In the genomic region with DNA sequence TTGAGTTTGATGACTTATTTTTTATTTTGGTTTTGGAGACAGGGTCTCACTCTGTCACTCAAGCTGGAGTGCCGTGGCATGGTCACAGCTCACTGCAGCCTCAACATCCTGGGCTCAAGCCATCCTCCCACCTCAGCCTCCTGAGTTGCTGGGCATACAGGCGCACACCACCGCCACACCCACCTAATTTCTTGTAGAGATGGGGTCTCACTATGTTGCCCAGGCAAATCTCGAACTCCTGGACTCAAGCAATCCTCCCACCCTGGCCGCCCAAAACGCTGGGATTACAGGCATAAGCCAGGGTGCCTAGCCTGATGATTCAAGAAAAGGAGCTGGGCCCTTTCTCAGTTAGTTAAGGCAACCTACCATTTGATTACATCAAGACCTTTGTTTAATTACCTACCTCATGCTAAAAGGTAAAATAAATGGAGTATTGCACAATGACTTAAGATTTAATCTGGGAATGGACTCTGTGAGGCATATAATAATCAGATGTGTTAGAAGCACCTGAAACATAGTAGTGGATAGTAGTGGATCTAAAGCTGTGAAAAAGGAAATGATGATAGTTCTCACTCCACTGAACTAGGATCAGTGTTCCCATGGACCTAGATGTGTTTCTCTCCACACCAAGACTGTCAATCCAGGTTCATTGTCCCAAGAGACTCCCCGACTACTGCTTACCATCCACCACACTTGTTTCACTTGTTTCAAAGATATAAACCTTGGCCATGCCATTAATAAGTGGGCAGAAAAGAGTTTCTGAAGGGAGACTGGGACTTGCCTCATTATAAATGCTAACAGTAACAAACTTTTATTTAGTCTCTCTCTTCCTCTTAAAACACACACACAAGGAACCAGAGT, we compare ENCODE assay signal across 10 cellular contexts. TPM values are rescaled to one million over a fixed set of nuclear protein-coding genes. Genes with fewer than 3 reads are reported as not detected.
DNase-seq lines count a peak whose midpoint lies in the region; ATAC-seq, FAIRE-seq and TF ChIP-seq lines count a peak whose summit lies in the region.
"Had no signal": no experiment of that assay in that cellular context is flagged by ENCODE, and none has a peak within 500 bp of the region (broad histone marks: within the 10 kb centered on the region; RNA-seq: fewer than 3 reads in every experiment).

No MANE protein-coding gene starts in this region.

- peaks cover 10% of the 10 kb centered on the region for H3K4me1 Mint-ChIP-seq in activated T-cell treated with anti-CD3 and anti-CD28 coated beads, Interleukin-2, amount 50 U/mL, for 4 hours (ENCODE audit: low read depth)

- TF ChIP-seq EP300 in GM12878 (IDR thresholded peaks at IDR 0.05; ENCODE audit: borderline replicate concordance in 1 of 2, control insufficient read depth in 1 of 2, low read depth in 2 of 2, low read length in 2 of 2) = no peak

- H3K27me3 ChIP-seq in GM12878 (replicated peaks in 1 of 2; ENCODE audit: control insufficient read depth in 2 of 2, insufficient read depth in 2 of 2, low read length in 1 of 2) (peaks cover 6 to 13% of the 10 kb centered on the region in 2 experiments; a peak in 3 of 4 replicates), keratinocyte (ENCODE audit: control insufficient read depth, extremely low read depth, insufficient read depth, low read length) (no peaks in the 10 kb centered on the region), stomach smooth muscle (ENCODE audit: control insufficient read depth in 1 of 2, insufficient read depth in 2 of 2, low read length in 2 of 2) (no peaks in the 10 kb centered on the region), MM.1S (replicated peaks; ENCODE audit: insufficient read depth, low read length) (no peaks in the 10 kb centered on the region)

- POLR2A ChIA-PET in GM12878 (lab: Charles Lee) = no interaction called here

- H3K9ac ChIP-seq in GM12878 (ENCODE audit: control insufficient read depth, insufficient read depth, low read length) = no peak overlapping the region
- peak overlapping the region; percentile 86 for H3K9ac ChIP-seq in keratinocyte (ENCODE audit: control insufficient read depth, extremely low read depth, insufficient read depth, low read length)
- H3K9ac ChIP-seq in stomach smooth muscle (ENCODE audit: low read length in 2 of 2) = peak overlapping the region in 1 of 2 donors; percentile 67
- no peak overlapping the region for H3K9ac ChIP-seq in MM.1S (ENCODE audit: low read length)

- CTCF ChIA-PET in GM12878 (lab: Yijun Ruan, JAX) = interaction anchor here (1.0 to 11.4 kb wide), 3 partner anchors 67 to 291 kb away, joined by 3 to 122 read pairs (median 3); no protein-coding TSS in a partner anchor

- intact Hi-C loops in GM12878 (cut with micrococcal nuclease; ENCODE audit: unreplicated experiment) = no loop called here

- peaks cover 39% of the 10 kb centered on the region for H3K27me3 Mint-ChIP-seq in activated T-cell treated with anti-CD3 and anti-CD28 coated beads, Interleukin-2, amount 50 U/mL, for 4 hours (ENCODE audit: low read depth)

- no peak for TF ChIP-seq RAD21 in GM12878 (IDR thresholded peaks at IDR 0.05; ENCODE audit: insufficient read depth, low read depth, low read length)

- no peak for TF ChIP-seq CTCF in GM12878 (IDR thresholded peaks at IDR 0.05 in 2 of 3, conservative IDR thresholded peaks at IDR 0.05 in 1 of 3; ENCODE audit: control insufficient read depth in 2 of 3, extremely low read depth in 1 of 3, insufficient read depth in 1 of 3, low read depth in 3 of 3, low read length in 3 of 3)
- no peak for TF ChIP-seq CTCF in keratinocyte (optimal IDR thresholded peaks at IDR 0.05 in 1 of 3, IDR thresholded peaks at IDR 0.05 in 1 of 3, conservative IDR thresholded peaks at IDR 0.05 in 1 of 3; ENCODE audit: extremely low read depth in 1 of 3, insufficient read depth in 2 of 3, low read length in 3 of 3)
- TF ChIP-seq CTCF in MM.1S (IDR thresholded peaks at IDR 0.05; ENCODE audit: low read length) = no peak

- H4K20me1 ChIP-seq in GM12878 (ENCODE audit: control insufficient read depth, insufficient read depth) = no peaks in the 10 kb centered on the region
- H4K20me1 ChIP-seq in keratinocyte (ENCODE audit: control insufficient read depth, extremely low read depth, insufficient read depth, low read length) = peaks cover 6% of the 10 kb centered on the region
- no peaks in the 10 kb centered on the region for H4K20me1 ChIP-seq in MM.1S (ENCODE audit: insufficient read depth, low read length)

- RAD21 ChIA-PET in GM12878 (lab: Charles Lee; ENCODE audit: unreplicated experiment) = interaction anchor here (0.7 to 2.3 kb wide), 7 partner anchors 53 to 336 kb away, joined by 3 to 8 read pairs (median 3); no protein-coding TSS in a partner anchor

- H3K27ac ChIP-seq in GM12878 (ENCODE audit: control insufficient read depth, insufficient read depth) = no peak overlapping the region
- peak overlapping the region; percentile 76 for H3K27ac ChIP-seq in keratinocyte (ENCODE audit: control insufficient read depth, insufficient read depth, low read length)
- no peak overlapping the region for H3K27ac ChIP-seq in stomach smooth muscle (ENCODE audit: low read length)
- H3K27ac ChIP-seq in MM.1S (ENCODE audit: low read length) = no peak overlapping the region
- H3K27ac ChIP-seq: WERI-Rb-1 had no signal

- H3K9me3 ChIP-seq in GM12878 (replicated peaks; ENCODE audit: control insufficient read depth, insufficient read depth, low read length) (no peaks in the 10 kb centered on the region), keratinocyte (ENCODE audit: control insufficient read depth, low read depth, low read length) (no peaks in the 10 kb centered on the region), stomach smooth muscle (ENCODE audit: control insufficient read depth in 2 of 2, low read length in 2 of 2) (no peaks in the 10 kb centered on the region), MM.1S (replicated peaks; ENCODE audit: insufficient read depth, low read length) (no peaks in the 10 kb centered on the region)

- no peaks in the 10 kb centered on the region for H3K9me2 ChIP-seq in MM.1S (replicated peaks; ENCODE audit: insufficient read depth, low read length)

- dilution Hi-C loops in keratinocyte (cut with MboI; ENCODE audit: extremely low pct_ligation_motif_present, low sequenced_read_pairs) = no loop called here

- no peak overlapping the region for H3K4me2 ChIP-seq in GM12878 (ENCODE audit: control insufficient read depth, insufficient read depth)
- H3K4me2 ChIP-seq in keratinocyte (ENCODE audit: control insufficient read depth, extremely low read depth, insufficient read depth, low read depth, low read length) = peak overlapping the region; percentile 99
- H3K4me2 ChIP-seq in MM.1S (ENCODE audit: low read depth, low read length) = no peak overlapping the region

- peak overlapping the region; percentile 72 for H3K4me3 Mint-ChIP-seq in activated T-cell treated with anti-CD3 and anti-CD28 coated beads, Interleukin-2, amount 50 U/mL, for 4 hours

- no TSS peak for BruUV-seq in GM12878 (replicated peaks; lab: Mats Ljungman, UMichigan)

- in situ Hi-C loops in GM12878 (cut with MboI) = loop anchor here (5.0 kb wide), 1 partner anchor 210 kb away; no protein-coding TSS in a partner anchor

- H3K79me2 ChIP-seq in GM12878 (ENCODE audit: control insufficient read depth, insufficient read depth, low read length) (no peaks in the 10 kb centered on the region), keratinocyte (ENCODE audit: control insufficient read depth, insufficient read depth, low read length) (peaks cover 72% of the 10 kb centered on the region), MM.1S (ENCODE audit: low read length) (no peaks in the 10 kb centered on the region)

- H3K9me3 Mint-ChIP-seq in activated T-cell treated with anti-CD3 and anti-CD28 coated beads, Interleukin-2, amount 50 U/mL, for 4 hours = no peaks in the 10 kb centered on the region
- H3K9me3 Mint-ChIP-seq: effector memory CD8-positive, alpha-beta T cell had no signal

- FAIRE-seq in GM12878 (lab: Jason Lieb, UNC) (peak; percentile 44), keratinocyte (lab: Jason Lieb, UNC) (peak; percentile 75)

- H3K4me1 ChIP-seq in GM12878 (ENCODE audit: control insufficient read depth, insufficient read depth, low read length) (no peaks in the 10 kb centered on the region), keratinocyte (ENCODE audit: control insufficient read depth, extremely low read depth, insufficient read depth, low read length) (peaks cover 29% of the 10 kb centered on the region), stomach smooth muscle (ENCODE audit: control insufficient read depth, insufficient read depth, low read length) (peaks cover 24% of the 10 kb centered on the region), MM.1S (ENCODE audit: low read length) (no peaks in the 10 kb centered on the region)

- peaks cover 3% of the 10 kb centered on the region for H3K9me1 ChIP-seq in keratinocyte (ENCODE audit: control insufficient read depth, extremely low read depth, insufficient read depth, low read length)

- ATAC-seq in activated T-cell treated with anti-CD3 and anti-CD28 coated beads, Interleukin-2, amount 50 U/mL, for 4 hours = no peak
- ATAC-seq in GM12878 (no peak), GM19467 (IDR thresholded peaks at IDR 0.05; ENCODE audit: unreplicated experiment) (no peak)
- ATAC-seq: effector memory CD8-positive, alpha-beta T cell had no signal

- H2AFZ ChIP-seq in GM12878 (ENCODE audit: control insufficient read depth, low read depth, low read length) = no peak overlapping the region
- H2AFZ ChIP-seq in keratinocyte (ENCODE audit: control insufficient read depth, low read length) = no peak overlapping the region
- no peak overlapping the region for H2AFZ ChIP-seq in MM.1S (ENCODE audit: low read length)

- no peaks in the 10 kb centered on the region for H3F3A ChIP-seq in MM.1S (ENCODE audit: insufficient read depth, low read length)

- WGBS in GM12878 (ENCODE audit: insufficient coverage, insufficient replicate concordance, low lambda C conversion rate, missing lambda C conversion rate) = 18% methylated on average over 7 of the region's 7 CpGs

- H3K36me3 ChIP-seq in GM12878 (ENCODE audit: control insufficient read depth in 2 of 2, insufficient read depth in 2 of 2, low read length in 1 of 2) (no peaks in the 10 kb centered on the region), keratinocyte (ENCODE audit: control insufficient read depth in 2 of 2, extremely low read depth in 1 of 2, insufficient read depth in 2 of 2, low read length in 2 of 2) (peaks cover 2 to 14% of the 10 kb centered on the region in 2 experiments), stomach smooth muscle (ENCODE audit: control insufficient read depth in 2 of 2, insufficient read depth in 2 of 2, low read length in 2 of 2) (no peaks in the 10 kb centered on the region), MM.1S (replicated peaks; ENCODE audit: insufficient read depth, low read length) (no peaks in the 10 kb centered on the region)

- no peak overlapping the region for H3K4me3 ChIP-seq in GM12878
- H3K4me3 ChIP-seq in keratinocyte (ENCODE audit: control insufficient read depth in 2 of 3, extremely low read depth in 1 of 3, insufficient read depth in 2 of 3, low read depth in 1 of 3, low read length in 3 of 3) = peak overlapping the region; percentile 70 to 92 (median 82)
- peak overlapping the region; percentile 85 for H3K4me3 ChIP-seq in stomach smooth muscle (ENCODE audit: low read length in 2 of 2)
- no peak overlapping the region for H3K4me3 ChIP-seq in MM.1S (ENCODE audit: low read length)

- H3K36me3 Mint-ChIP-seq in activated T-cell treated with anti-CD3 and anti-CD28 coated beads, Interleukin-2, amount 50 U/mL, for 4 hours (ENCODE audit: insufficient read depth) = no peaks in the 10 kb centered on the region

- no peak for DNase-seq in activated T-cell treated with anti-CD3 and anti-CD28 coated beads, Interleukin-2, amount 50 U/mL, for 4 hours
- no peak for DNase-seq in activated T-cell treated with anti-CD3 and anti-CD28 coated beads for 4 hours
- DNase-seq in GM12878 (ENCODE audit: low read depth, low spot score) = no peak
- DNase-seq in keratinocyte (ENCODE audit: low read depth, low spot score) = no peak
- DNase-seq in activated CD4-positive, CD25-positive, alpha-beta regulatory T cell treated with anti-CD3 and anti-CD28 coated beads, Interleukin-2, amount 50 U/mL, for 72 hours = no peak
- DNase-seq in MM.1S = no peak
- DNase-seq: effector memory CD8-positive, alpha-beta T cell; WERI-Rb-1 had no signal

- SMC1A ChIA-PET in GM12878 (lab: Charles Lee; ENCODE audit: uncharacterized antibody, unreplicated experiment) = interaction anchor here (0.7 to 5.7 kb wide), 6 partner anchors 9 to 211 kb away, joined by 3 to 37 read pairs (median 4); no protein-coding TSS in a partner anchor

- TF ChIP-seq POLR2A in GM12878 (IDR thresholded peaks at IDR 0.05; ENCODE audit: low read depth, low read length) = no peak

RNA-seq across cellular contexts. Expression of gene TNFRSF21, which starts 2.1 kb away (rescaled TPM):
- 1 to 10 TPM; 3.1 to 4.9 (median 4.8) TPM for total RNA-seq in activated T-cell treated with anti-CD3 and anti-CD28 coated beads, Interleukin-2, amount 50 U/mL, for 4 hours
- 0.10 TPM in 1 of 2 replicates, not detected in the other for total RNA-seq in GM12878 (2013; cell fraction: nucleolus; rRNA removed)
- total RNA-seq in GM12878 (2014; rRNA removed) = 0.23 and 0.27 TPM in 2 replicates
- 0.23 and 0.31 TPM in 2 replicates for total RNA-seq in GM12878 (2014; rRNA removed; fragmentation: Illumina TruSeq; extraction: Trizol)
- 0.56 and 0.77 TPM in 2 replicates for total RNA-seq in GM12878 (2021)
- polyA plus RNA-seq in GM12878 (2011; ENCODE audit: low read depth) = 0.20 TPM
- polyA plus RNA-seq in GM12878 (2011; rRNA removed) = 1.0 and 1.1 TPM in 2 replicates
- 1.6 TPM in 2 replicates for polyA plus RNA-seq in GM12878 (2011; cell fraction: cytosol; rRNA removed)
- polyA plus RNA-seq in GM12878 (2011; cell fraction: nucleus; rRNA removed) = 0.61 and 0.75 TPM in 2 replicates
- 0.27 and 0.44 TPM in 2 replicates for polyA plus RNA-seq in GM12878 (2012)
- 0.44 and 0.46 TPM in 2 replicates for polyA plus RNA-seq in GM12878 (2014; fragmentation: Illumina TruSeq; extraction: Trizol)
- under 1 TPM; 0.09 to 0.11 TPM for polyA plus RNA-seq in GM12878 (2014; fragmentation: Nextera tagmentation; extraction: Ambion mirVana)
- 0.20 and 0.42 TPM in 2 replicates for polyA plus RNA-seq in GM12878 (2014; rRNA removed)
- polyA plus RNA-seq in GM12878 (2016; fragmentation: Nextera tagmentation; extraction: Ambion mirVana) = under 1 TPM; 0.21 to 0.44 TPM
- 3.7 and 4.6 TPM in 2 replicates for polyA minus RNA-seq in GM12878 (2011; rRNA and poly(A)+ RNA removed)
- polyA minus RNA-seq in GM12878 (2011; cell fraction: cytosol; rRNA and poly(A)+ RNA removed) = 1.7 and 1.9 TPM in 2 replicates
- polyA minus RNA-seq in GM12878 (2011; cell fraction: nucleus; rRNA and poly(A)+ RNA removed) = 1.5 and 1.6 TPM in 2 replicates
- polyA plus RNA-seq in keratinocyte = 41.2 to 94.8 TPM (median 50.2 TPM) in 3 replicates
- polyA plus RNA-seq in keratinocyte (2011; ENCODE audit: low read depth) = 18.4 TPM
- 77.1 and 79.5 TPM in 2 replicates for polyA plus RNA-seq in keratinocyte (2011; cell fraction: cytosol; rRNA removed)
- 86.4 and 102 TPM in 2 replicates for polyA plus RNA-seq in keratinocyte (2011; cell fraction: nucleus; rRNA removed)
- polyA plus RNA-seq in keratinocyte (2012; ENCODE audit: low replicate concordance) = 42.4 and 106 TPM in 2 replicates
- polyA minus RNA-seq in keratinocyte = 87.0 to 114 TPM (median 113 TPM) in 3 replicates
- polyA minus RNA-seq in keratinocyte (2011; cell fraction: cytosol; rRNA and poly(A)+ RNA removed) = 85.6 TPM
- polyA minus RNA-seq in keratinocyte (2011; cell fraction: nucleus; rRNA and poly(A)+ RNA removed) = 57.3 and 102 TPM in 2 replicates

Comparison
In these comparisons a context has a peak if more than half of its experiments do, and no peak if none do; other contexts are left out.
1. H3K4me3 ChIP-seq: peak in keratinocyte (3 of 3) and stomach smooth muscle (2 of 2); none in GM12878 (single experiment) and MM.1S (single experiment).